Comparison of ENCODE assay signal across 1 cellular context in genomic region chr2:161172901-161173540, GRCh38.
TF ChIP-seq lines count a peak whose summit lies in the region.

No MANE protein-coding gene starts in this region.

TF ChIP-seq in K562, 482 proteins besides CTCF, POLR2A, EP300 and RAD21 (continued from another document and continues in another):
- no peak for TF ChIP-seq RERE (CRISPR knock-in tag; IDR thresholded peaks at IDR 0.05; ENCODE audit: borderline replicate concordance)
- no peak for TF ChIP-seq ZNF12 (CRISPR knock-in tag; IDR thresholded peaks at IDR 0.05)
- TF ChIP-seq TGIF2 (CRISPR knock-in tag; IDR thresholded peaks at IDR 0.05): no peak
- peak; percentile 93 for TF ChIP-seq POLR2AphosphoS5 (IDR thresholded peaks at IDR 0.05; ENCODE audit: control insufficient read depth, insufficient read depth, low read depth, low read length)
- no peak for TF ChIP-seq ZNF75A (CRISPR knock-in tag; IDR thresholded peaks at IDR 0.05)
- peak; percentile 53; the same call in 1 of the 2 replicates for TF ChIP-seq BCOR (IDR thresholded peaks at IDR 0.05)
- TF ChIP-seq ZNF282 (CRISPR knock-in tag; IDR thresholded peaks at IDR 0.05): no peak
- TF ChIP-seq ARID1B (IDR thresholded peaks at IDR 0.05): peak; percentile 100
- TF ChIP-seq, protein P1, sequence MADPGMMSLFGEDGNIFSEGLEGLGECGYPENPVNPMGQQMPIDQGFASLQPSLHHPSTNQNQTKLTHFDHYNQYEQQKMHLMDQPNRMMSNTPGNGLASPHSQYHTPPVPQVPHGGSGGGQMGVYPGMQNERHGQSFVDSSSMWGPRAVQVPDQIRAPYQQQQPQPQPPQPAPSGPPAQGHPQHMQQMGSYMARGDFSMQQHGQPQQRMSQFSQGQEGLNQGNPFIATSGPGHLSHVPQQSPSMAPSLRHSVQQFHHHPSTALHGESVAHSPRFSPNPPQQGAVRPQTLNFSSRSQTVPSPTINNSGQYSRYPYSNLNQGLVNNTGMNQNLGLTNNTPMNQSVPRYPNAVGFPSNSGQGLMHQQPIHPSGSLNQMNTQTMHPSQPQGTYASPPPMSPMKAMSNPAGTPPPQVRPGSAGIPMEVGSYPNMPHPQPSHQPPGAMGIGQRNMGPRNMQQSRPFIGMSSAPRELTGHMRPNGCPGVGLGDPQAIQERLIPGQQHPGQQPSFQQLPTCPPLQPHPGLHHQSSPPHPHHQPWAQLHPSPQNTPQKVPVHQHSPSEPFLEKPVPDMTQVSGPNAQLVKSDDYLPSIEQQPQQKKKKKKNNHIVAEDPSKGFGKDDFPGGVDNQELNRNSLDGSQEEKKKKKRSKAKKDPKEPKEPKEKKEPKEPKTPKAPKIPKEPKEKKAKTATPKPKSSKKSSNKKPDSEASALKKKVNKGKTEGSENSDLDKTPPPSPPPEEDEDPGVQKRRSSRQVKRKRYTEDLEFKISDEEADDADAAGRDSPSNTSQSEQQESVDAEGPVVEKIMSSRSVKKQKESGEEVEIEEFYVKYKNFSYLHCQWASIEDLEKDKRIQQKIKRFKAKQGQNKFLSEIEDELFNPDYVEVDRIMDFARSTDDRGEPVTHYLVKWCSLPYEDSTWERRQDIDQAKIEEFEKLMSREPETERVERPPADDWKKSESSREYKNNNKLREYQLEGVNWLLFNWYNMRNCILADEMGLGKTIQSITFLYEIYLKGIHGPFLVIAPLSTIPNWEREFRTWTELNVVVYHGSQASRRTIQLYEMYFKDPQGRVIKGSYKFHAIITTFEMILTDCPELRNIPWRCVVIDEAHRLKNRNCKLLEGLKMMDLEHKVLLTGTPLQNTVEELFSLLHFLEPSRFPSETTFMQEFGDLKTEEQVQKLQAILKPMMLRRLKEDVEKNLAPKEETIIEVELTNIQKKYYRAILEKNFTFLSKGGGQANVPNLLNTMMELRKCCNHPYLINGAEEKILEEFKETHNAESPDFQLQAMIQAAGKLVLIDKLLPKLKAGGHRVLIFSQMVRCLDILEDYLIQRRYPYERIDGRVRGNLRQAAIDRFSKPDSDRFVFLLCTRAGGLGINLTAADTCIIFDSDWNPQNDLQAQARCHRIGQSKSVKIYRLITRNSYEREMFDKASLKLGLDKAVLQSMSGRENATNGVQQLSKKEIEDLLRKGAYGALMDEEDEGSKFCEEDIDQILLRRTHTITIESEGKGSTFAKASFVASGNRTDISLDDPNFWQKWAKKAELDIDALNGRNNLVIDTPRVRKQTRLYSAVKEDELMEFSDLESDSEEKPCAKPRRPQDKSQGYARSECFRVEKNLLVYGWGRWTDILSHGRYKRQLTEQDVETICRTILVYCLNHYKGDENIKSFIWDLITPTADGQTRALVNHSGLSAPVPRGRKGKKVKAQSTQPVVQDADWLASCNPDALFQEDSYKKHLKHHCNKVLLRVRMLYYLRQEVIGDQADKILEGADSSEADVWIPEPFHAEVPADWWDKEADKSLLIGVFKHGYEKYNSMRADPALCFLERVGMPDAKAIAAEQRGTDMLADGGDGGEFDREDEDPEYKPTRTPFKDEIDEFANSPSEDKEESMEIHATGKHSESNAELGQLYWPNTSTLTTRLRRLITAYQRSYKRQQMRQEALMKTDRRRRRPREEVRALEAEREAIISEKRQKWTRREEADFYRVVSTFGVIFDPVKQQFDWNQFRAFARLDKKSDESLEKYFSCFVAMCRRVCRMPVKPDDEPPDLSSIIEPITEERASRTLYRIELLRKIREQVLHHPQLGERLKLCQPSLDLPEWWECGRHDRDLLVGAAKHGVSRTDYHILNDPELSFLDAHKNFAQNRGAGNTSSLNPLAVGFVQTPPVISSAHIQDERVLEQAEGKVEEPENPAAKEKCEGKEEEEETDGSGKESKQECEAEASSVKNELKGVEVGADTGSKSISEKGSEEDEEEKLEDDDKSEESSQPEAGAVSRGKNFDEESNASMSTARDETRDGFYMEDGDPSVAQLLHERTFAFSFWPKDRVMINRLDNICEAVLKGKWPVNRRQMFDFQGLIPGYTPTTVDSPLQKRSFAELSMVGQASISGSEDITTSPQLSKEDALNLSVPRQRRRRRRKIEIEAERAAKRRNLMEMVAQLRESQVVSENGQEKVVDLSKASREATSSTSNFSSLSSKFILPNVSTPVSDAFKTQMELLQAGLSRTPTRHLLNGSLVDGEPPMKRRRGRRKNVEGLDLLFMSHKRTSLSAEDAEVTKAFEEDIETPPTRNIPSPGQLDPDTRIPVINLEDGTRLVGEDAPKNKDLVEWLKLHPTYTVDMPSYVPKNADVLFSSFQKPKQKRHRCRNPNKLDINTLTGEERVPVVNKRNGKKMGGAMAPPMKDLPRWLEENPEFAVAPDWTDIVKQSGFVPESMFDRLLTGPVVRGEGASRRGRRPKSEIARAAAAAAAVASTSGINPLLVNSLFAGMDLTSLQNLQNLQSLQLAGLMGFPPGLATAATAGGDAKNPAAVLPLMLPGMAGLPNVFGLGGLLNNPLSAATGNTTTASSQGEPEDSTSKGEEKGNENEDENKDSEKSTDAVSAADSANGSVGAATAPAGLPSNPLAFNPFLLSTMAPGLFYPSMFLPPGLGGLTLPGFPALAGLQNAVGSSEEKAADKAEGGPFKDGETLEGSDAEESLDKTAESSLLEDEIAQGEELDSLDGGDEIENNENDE (IDR thresholded peaks at IDR 0.05; ENCODE audit: low read depth, low read length): no peak
- TF ChIP-seq FOXP4 (CRISPR knock-in tag; IDR thresholded peaks at IDR 0.05; ENCODE audit: borderline replicate concordance): no peak
- TF ChIP-seq CHAMP1 (IDR thresholded peaks at IDR 0.05): peak; percentile 96
- peak; percentile 79 for TF ChIP-seq JUND (IDR thresholded peaks at IDR 0.05; ENCODE audit: borderline replicate concordance, low read depth, low read length)
- peak; percentile 81; the same call in 2 of the 3 replicates for TF ChIP-seq JUND (tag; IDR thresholded peaks at IDR 0.05; ENCODE audit: borderline replicate concordance, low read depth, low read length)
- TF ChIP-seq GTF2B (IDR thresholded peaks at IDR 0.05; ENCODE audit: extremely low read depth, insufficient read length): no peak
- TF ChIP-seq, protein P2, sequence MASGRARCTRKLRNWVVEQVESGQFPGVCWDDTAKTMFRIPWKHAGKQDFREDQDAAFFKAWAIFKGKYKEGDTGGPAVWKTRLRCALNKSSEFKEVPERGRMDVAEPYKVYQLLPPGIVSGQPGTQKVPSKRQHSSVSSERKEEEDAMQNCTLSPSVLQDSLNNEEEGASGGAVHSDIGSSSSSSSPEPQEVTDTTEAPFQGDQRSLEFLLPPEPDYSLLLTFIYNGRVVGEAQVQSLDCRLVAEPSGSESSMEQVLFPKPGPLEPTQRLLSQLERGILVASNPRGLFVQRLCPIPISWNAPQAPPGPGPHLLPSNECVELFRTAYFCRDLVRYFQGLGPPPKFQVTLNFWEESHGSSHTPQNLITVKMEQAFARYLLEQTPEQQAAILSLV (tag; IDR thresholded peaks at IDR 0.05): 0 out of 2 replicates have a peak, but pooled peaks have one; percentile 30
- TF ChIP-seq ZBTB2 (IDR thresholded peaks at IDR 0.05): no peak; the same call in 1 of the 2 replicates
- TF ChIP-seq MECOM (CRISPR knock-in tag; IDR thresholded peaks at IDR 0.05): no peak
- no peak for TF ChIP-seq SNIP1 (IDR thresholded peaks at IDR 0.05; ENCODE audit: low read depth)
- TF ChIP-seq, protein P3, sequence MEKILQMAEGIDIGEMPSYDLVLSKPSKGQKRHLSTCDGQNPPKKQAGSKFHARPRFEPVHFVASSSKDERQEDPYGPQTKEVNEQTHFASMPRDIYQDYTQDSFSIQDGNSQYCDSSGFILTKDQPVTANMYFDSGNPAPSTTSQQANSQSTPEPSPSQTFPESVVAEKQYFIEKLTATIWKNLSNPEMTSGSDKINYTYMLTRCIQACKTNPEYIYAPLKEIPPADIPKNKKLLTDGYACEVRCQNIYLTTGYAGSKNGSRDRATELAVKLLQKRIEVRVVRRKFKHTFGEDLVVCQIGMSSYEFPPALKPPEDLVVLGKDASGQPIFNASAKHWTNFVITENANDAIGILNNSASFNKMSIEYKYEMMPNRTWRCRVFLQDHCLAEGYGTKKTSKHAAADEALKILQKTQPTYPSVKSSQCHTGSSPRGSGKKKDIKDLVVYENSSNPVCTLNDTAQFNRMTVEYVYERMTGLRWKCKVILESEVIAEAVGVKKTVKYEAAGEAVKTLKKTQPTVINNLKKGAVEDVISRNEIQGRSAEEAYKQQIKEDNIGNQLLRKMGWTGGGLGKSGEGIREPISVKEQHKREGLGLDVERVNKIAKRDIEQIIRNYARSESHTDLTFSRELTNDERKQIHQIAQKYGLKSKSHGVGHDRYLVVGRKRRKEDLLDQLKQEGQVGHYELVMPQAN (IDR thresholded peaks at IDR 0.05; ENCODE audit: borderline replicate concordance): no peak
- TF ChIP-seq CC2D1A (IDR thresholded peaks at IDR 0.05): peak; percentile 96; the same call in 1 of the 2 replicates
- peak; percentile 74; the same call in 1 of the 2 replicates for TF ChIP-seq ILF3 (IDR thresholded peaks at IDR 0.05; ENCODE audit: borderline replicate concordance)
- no peak for TF ChIP-seq PHF8 (IDR thresholded peaks at IDR 0.05; ENCODE audit: borderline replicate concordance, low read length)
